ENCODE assay signal across 8 cellular contexts in genomic region chr12:53623526-53623925, GRCh38. TPM values are rescaled to one million over a fixed set of nuclear protein-coding genes. Genes with fewer than 3 reads are reported as not detected.
A peak's percentile ranks its signal among the peaks of the same experiment; 100 is the strongest.
DNase-seq lines count a peak whose midpoint lies in the region; ATAC-seq and TF ChIP-seq lines count a peak whose summit lies in the region.

No MANE protein-coding gene starts in this region.

- peak overlapping the region; percentile 97 for H3K4me3 Mint-ChIP-seq in activated naive CD4-positive, alpha-beta T cell treated with anti-CD3 and anti-CD28 coated beads, Interleukin-2, amount 10 ng/mL, durations not matched to agents 7 days and 5 days

- H3K4me3 ChIP-seq in right lobe of liver (peak overlapping the region in 2 of 3 donors; percentile 69 to 74), upper lobe of right lung (peak overlapping the region; percentile 71)

- H3K36me3 ChIP-seq in right lobe of liver (no peaks in the 10 kb centered on the region), upper lobe of right lung (no peaks in the 10 kb centered on the region)

- H3K27me3 ChIP-seq in right lobe of liver: no peaks in the 10 kb centered on the region
- no peaks in the 10 kb centered on the region for H3K27me3 ChIP-seq in upper lobe of right lung

- peak overlapping the region; percentile 59 for H3K27ac Mint-ChIP-seq in activated naive CD4-positive, alpha-beta T cell treated with anti-CD3 and anti-CD28 coated beads, Interleukin-2, amount 10 ng/mL, durations not matched to agents 7 days and 5 days

- CTCF ChIA-PET in activated naive CD4-positive, alpha-beta T cell treated with anti-CD3 and anti-CD28 coated beads, Interleukin-2, amount 10 ng/mL, durations not matched to agents 7 days and 5 days (lab: Charles Lee): interaction anchor here (2.1 kb wide), 1 partner anchor 11 kb away, joined by 11 read pairs; no protein-coding TSS in a partner anchor

- H3K4me1 ChIP-seq in right lobe of liver (peaks cover 0 to 41% (median 16%) of the 10 kb centered on the region in 4 donors), upper lobe of right lung (peaks cover 31% of the 10 kb centered on the region)

- DNase-seq in activated naive CD4-positive, alpha-beta T cell treated with anti-CD3 and anti-CD28 coated beads, Interleukin-2, amount 10 ng/mL, durations not matched to agents 7 days and 5 days: no peak
- no peak for DNase-seq in activated naive CD4-positive, alpha-beta T cell (lab: John Stamatoyannopoulos, UW)
- DNase-seq in astrocyte of the hippocampus (ENCODE audit: low read depth, low spot score) (peak; percentile 46), right lobe of liver (no peak), upper lobe of right lung (no peak), NCI-H226 (no peak), sciatic nerve (ENCODE audit: low spot score) (no peak)

- H3K27me3 Mint-ChIP-seq in activated naive CD4-positive, alpha-beta T cell treated with anti-CD3 and anti-CD28 coated beads, Interleukin-2, amount 10 ng/mL, durations not matched to agents 7 days and 5 days: no peaks in the 10 kb centered on the region

- peak overlapping the region; percentile 9 to 96 (median 94) for H3K27ac ChIP-seq in right lobe of liver
- peak overlapping the region; percentile 98 for H3K27ac ChIP-seq in upper lobe of right lung

- no peaks in the 10 kb centered on the region for H3K9me3 ChIP-seq in right lobe of liver
- no peaks in the 10 kb centered on the region for H3K9me3 ChIP-seq in upper lobe of right lung

- peaks cover 5% of the 10 kb centered on the region for H3K36me3 Mint-ChIP-seq in activated naive CD4-positive, alpha-beta T cell treated with anti-CD3 and anti-CD28 coated beads, Interleukin-2, amount 10 ng/mL, durations not matched to agents 7 days and 5 days

- ATAC-seq in right lobe of liver (no peak), upper lobe of right lung (no peak), sciatic nerve (no peak), GM18520 (IDR thresholded peaks at IDR 0.05; ENCODE audit: unreplicated experiment) (no peak)

- intact Hi-C loops in right lobe of liver (cut with DNase I): no loop called here
- intact Hi-C loops in upper lobe of right lung (cut with DNase I): no loop called here
- intact Hi-C loops in sciatic nerve (cut with DNase I): no loop called here

- H3K9me3 Mint-ChIP-seq in activated naive CD4-positive, alpha-beta T cell treated with anti-CD3 and anti-CD28 coated beads, Interleukin-2, amount 10 ng/mL, durations not matched to agents 7 days and 5 days: no peaks in the 10 kb centered on the region

- H3K4me1 Mint-ChIP-seq in activated naive CD4-positive, alpha-beta T cell treated with anti-CD3 and anti-CD28 coated beads, Interleukin-2, amount 10 ng/mL, durations not matched to agents 7 days and 5 days: peaks cover 47% of the 10 kb centered on the region

- 11% methylated on average over 4 of the region's 4 CpGs for WGBS in right lobe of liver (ENCODE audit: insufficient coverage, low coverage, low lambda C conversion rate, missing lambda C conversion rate)

- no peak for TF ChIP-seq POLR2A in right lobe of liver (IDR thresholded peaks at IDR 0.05)

- no peak for TF ChIP-seq CTCF in right lobe of liver (IDR thresholded peaks at IDR 0.05)
- no peak for TF ChIP-seq CTCF in upper lobe of right lung (IDR thresholded peaks at IDR 0.05)

RNA-seq across cellular contexts. Expression of gene ATF7, which starts 2.7 kb away (rescaled TPM):
- total RNA-seq in right lobe of liver (10 to 100 TPM in 5 of 6 experiments, 1 to 10 TPM in 1; 7.9 to 18.7 (median 12.3) TPM), upper lobe of right lung (54.0 TPM), sciatic nerve (62.5 TPM)

RNA-seq across cellular contexts. Expression of gene ATP5MC2, which starts 52.4 kb away (rescaled TPM):
- total RNA-seq in right lobe of liver: 100 to 1,000 TPM; 122 to 160 (median 135) TPM
- total RNA-seq in upper lobe of right lung: 236 TPM
- total RNA-seq in sciatic nerve: 148 TPM
